In genomic region chr13:40982772-40983171, GRCh38 we compare ENCODE assay signal across 8 cellular contexts. TPM values are rescaled to one million over a fixed set of nuclear protein-coding genes. Genes with fewer than 3 reads are reported as not detected.
DNase-seq lines count a peak whose midpoint lies in the region; ATAC-seq and TF ChIP-seq lines count a peak whose summit lies in the region.

No MANE protein-coding gene starts in this region.

- H3K9ac ChIP-seq in mesendoderm (ENCODE audit: low read length) = no peak overlapping the region

- no peak for TF ChIP-seq CTCF in breast epithelium (IDR thresholded peaks at IDR 0.05)
- TF ChIP-seq CTCF in thyroid gland (IDR thresholded peaks at IDR 0.05) = no peak

- no peak overlapping the region for H3K4me2 ChIP-seq in mesendoderm (ENCODE audit: low read length)

- H3K18ac ChIP-seq in mesendoderm (ENCODE audit: low read length) = no peak overlapping the region

- no peaks in the 10 kb centered on the region for H3K36me3 ChIP-seq in breast epithelium
- H3K36me3 ChIP-seq in mesendoderm (ENCODE audit: control insufficient read depth, insufficient read depth, low read length) = no peaks in the 10 kb centered on the region
- H3K36me3 ChIP-seq in thyroid gland = no peaks in the 10 kb centered on the region

- no peak overlapping the region for H3K4ac ChIP-seq in mesendoderm (ENCODE audit: low read depth, low read length)

- no peak overlapping the region for H4K8ac ChIP-seq in mesendoderm (ENCODE audit: low read depth, low read length)

- H3K27me3 ChIP-seq in breast epithelium (no peaks in the 10 kb centered on the region), mesendoderm (ENCODE audit: insufficient read depth, low read length, poor library complexity) (no peaks in the 10 kb centered on the region), thyroid gland (no peaks in the 10 kb centered on the region)

- no peak overlapping the region for H3K23ac ChIP-seq in mesendoderm (ENCODE audit: low read length)

- intact Hi-C loops in breast epithelium (cut with DNase I; ENCODE audit: low total_unique reads) (no loop called here), thyroid gland (cut with DNase I) (no loop called here)

- no peak overlapping the region for H4K5ac ChIP-seq in mesendoderm (ENCODE audit: low read length)

- no peak overlapping the region for H2BK5ac ChIP-seq in mesendoderm (ENCODE audit: low read length)

- ATAC-seq in HG02938 (IDR thresholded peaks at IDR 0.05; ENCODE audit: unreplicated experiment) = peak; percentile 67

- no peaks in the 10 kb centered on the region for H3K79me1 ChIP-seq in mesendoderm (ENCODE audit: low read length)

- in situ Hi-C loops in G401 (cut with HindIII; ENCODE audit: low sequenced_read_pairs) = no loop called here

- TF ChIP-seq POLR2A in breast epithelium (IDR thresholded peaks at IDR 0.05) = no peak
- TF ChIP-seq POLR2A in thyroid gland (IDR thresholded peaks at IDR 0.05) = peak in 1 of 2 donors; percentile 67

- H2BK15ac ChIP-seq in mesendoderm (replicated peaks; ENCODE audit: low read depth) = no peak overlapping the region

- H3K27ac ChIP-seq in breast epithelium (peak overlapping the region; percentile 74 to 80), mesendoderm (ENCODE audit: low read depth, low read length) (no peak overlapping the region), thyroid gland (peak overlapping the region; percentile 86 to 87 (median 87))

- H3K56ac ChIP-seq in mesendoderm (ENCODE audit: low read length) = no peak overlapping the region

- H2BK120ac ChIP-seq in mesendoderm (ENCODE audit: low read depth, low read length) = no peak overlapping the region

- no peaks in the 10 kb centered on the region for H3K9me3 ChIP-seq in breast epithelium
- no peaks in the 10 kb centered on the region for H3K9me3 ChIP-seq in thyroid gland

- peak overlapping the region; percentile 20 to 47 (median 35) for H3K4me3 ChIP-seq in breast epithelium
- H3K4me3 ChIP-seq in mesendoderm (ENCODE audit: low read length) = no peak overlapping the region
- no peak overlapping the region for H3K4me3 ChIP-seq in thyroid gland (replicated peaks in 1 of 3)

- no peak overlapping the region for H2AK5ac ChIP-seq in mesendoderm (ENCODE audit: low read length)

- H3K4me1 ChIP-seq in breast epithelium = peaks cover 0 to 9% of the 10 kb centered on the region in 2 donors
- H3K4me1 ChIP-seq in mesendoderm (ENCODE audit: control insufficient read depth, low read depth, low read length) = no peaks in the 10 kb centered on the region
- H3K4me1 ChIP-seq in thyroid gland = peaks cover 49 to 72% of the 10 kb centered on the region in 2 donors

- no CpG with 5 or more reads among the region's 3 CpGs for WGBS in mesendoderm (ENCODE audit: extremely low coverage, insufficient coverage, low lambda C conversion rate)
- 1 to 3% methylated on average over 3 of the region's 3 CpGs for WGBS in thyroid gland, 2 donors

- DNase-seq in NCI-H2029 (lab: John Stamatoyannopoulos, UW) (peak; percentile 9), NCI-H2029 treated with DMSO at 0.1 percent for 48 hours (lab: John Stamatoyannopoulos, UW) (no peak), SIG-M5 (lab: John Stamatoyannopoulos, UW) (peak; percentile 30), breast epithelium (ENCODE audit: low spot score in 2 of 2) (no peak), mesendoderm (peak; percentile 40), thyroid gland (peak; percentile 24 to 50), G401 (ENCODE audit: low spot score) (no peak)

- no peaks in the 10 kb centered on the region for H3K79me2 ChIP-seq in mesendoderm (ENCODE audit: control insufficient read depth, insufficient read depth, low read length)

RNA-seq across cellular contexts. Expression of gene ELF1, which starts 36.3 kb away (rescaled TPM):
- total RNA-seq in breast epithelium = 100 to 1,000 TPM; 101 to 138 (median 104) TPM
- 13.8 TPM for polyA plus RNA-seq in mesendoderm (2013, experiment 1 of 2)
- polyA plus RNA-seq in mesendoderm (2013, experiment 2 of 2) = 14.7 TPM
- 100 to 1,000 TPM; 105 to 119 (median 110) TPM for total RNA-seq in thyroid gland
- 6.7 and 9.0 TPM in 2 replicates for total RNA-seq in G401 (2014; rRNA removed; shearing (Covaris generic))

Comparison
In these comparisons a context has a peak if more than half of its experiments do, and no peak if none do; other contexts are left out.
1. DNase-seq: peak in NCI-H2029 (single experiment), SIG-M5 (single experiment), mesendoderm (single experiment) and thyroid gland (2 of 2); none in NCI-H2029 treated with DMSO at 0.1 percent for 48 hours (single experiment), breast epithelium (0 of 2) and G401 (single experiment).
2. H3K4me3 ChIP-seq: peak in breast epithelium (3 of 3); none in mesendoderm (single experiment) and thyroid gland (0 of 3).
3. RNA of gene ELF1, which starts 36.3 kb away (total RNA-seq): 105 to 119 TPM in thyroid gland and 101 to 138 TPM in breast epithelium; 6.7 to 9.0 TPM in G401; every median in the first group is over 10 times any median in the second.